13 cellular contexts compared by ENCODE assay signal in genomic region chr19:47331931-47332547, GRCh38. TPM values are rescaled to one million over a fixed set of nuclear protein-coding genes. Genes with fewer than 3 reads are reported as not detected.
DNase-seq lines count a peak whose midpoint lies in the region; ATAC-seq, FAIRE-seq and TF ChIP-seq lines count a peak whose summit lies in the region.
"Had no signal": no experiment of that assay in that cellular context is flagged by ENCODE, and none has a peak within 500 bp of the region (broad histone marks: within the 10 kb centered on the region; RNA-seq: fewer than 3 reads in every experiment).

Gene C5AR2, plus strand, starts transcription at chr19:47332175. Its CDS starts 8,625 bp downstream, at chr19:47340800.

- H3K4me3 Mint-ChIP-seq in GM23338, result no peak within 1 kb of the TSS; the same call in 2 of the 3 replicates
- H3K4me3 Mint-ChIP-seq: neural crest cell had no signal

- WGBS in K562 (ENCODE audit: insufficient coverage, low coverage, missing lambda C conversion rate), result 63% methylated on average over 18 of the region's 18 CpGs

- TF ChIP-seq EP300 in K562 (IDR thresholded peaks at IDR 0.05; ENCODE audit: low read length), result no peak

- no peaks in the 10 kb centered on the region for H4K20me1 ChIP-seq in GM23338 (replicated peaks; ENCODE audit: insufficient read depth)
- H4K20me1 ChIP-seq in K562 (replicated peaks; ENCODE audit: control insufficient read depth, insufficient read depth, low read length), result no peaks in the 10 kb centered on the region

- H3K27ac ChIP-seq in GM23338 (ENCODE audit: low read depth) (no peak within 1 kb of the TSS), K562 (ENCODE audit: extremely low read depth, low read depth, low read length) (no peak within 1 kb of the TSS; the same call in 2 of the 3 replicates), layer of hippocampus (ENCODE audit: low read depth, low read length) (peak within 1 kb of the TSS; percentile 27), skeletal muscle tissue (ENCODE audit: low read depth, low read length) (peak within 1 kb of the TSS; percentile 58), SJCRH30 (no peak within 1 kb of the TSS)
- H3K27ac ChIP-seq: WERI-Rb-1 had no signal

- no TSS peak for BruUV-seq in K562 (replicated peaks; lab: Mats Ljungman, UMichigan)

- no peak for FAIRE-seq in K562 (lab: Jason Lieb, UNC)

- in situ Hi-C loops in K562 (cut with MboI), result no loop called here
- in situ Hi-C loops in GM13977 (cut with MboI; ENCODE audit: low pct_unique_long_range_greater_than_20kb, low sequenced_read_pairs, unreplicated experiment), result no loop called here

- ATAC-seq in GM23338, result no peak
- no peak for ATAC-seq in K562

- H3K4me1 Mint-ChIP-seq in GM23338, result peaks cover 6% of the 10 kb centered on the region; the same call in 1 of the 3 replicates

- no peaks in the 10 kb centered on the region for H3K4me1 ChIP-seq in GM23338 (ENCODE audit: insufficient read depth)
- peaks cover 41 to 47% of the 10 kb centered on the region in 2 experiments for H3K4me1 ChIP-seq in K562 (replicated peaks in 1 of 2; ENCODE audit: control insufficient read depth in 2 of 2, insufficient read depth in 2 of 2, low read length in 2 of 2)
- peaks cover 0 to 2% (median 0%) of the 10 kb centered on the region in 3 donors for H3K4me1 ChIP-seq in skeletal muscle tissue (ENCODE audit: control insufficient read depth in 3 of 3, insufficient read depth in 3 of 3, low read length in 3 of 3)
- no peaks in the 10 kb centered on the region for H3K4me1 ChIP-seq in SJCRH30

- CTCF ChIA-PET in K562 (lab: Yijun Ruan, JAX; ENCODE audit: low intra/inter-chr PET ratio), result no interaction called here

- DNase-seq in GM23338 (ENCODE audit: low spot score), result no peak
- no peak for DNase-seq in K562 (ENCODE audit: extremely low read depth in 1 of 4, low spot score in 3 of 4)
- no peak for DNase-seq in SJCRH30
- no peak for DNase-seq in GM13977 (ENCODE audit: low spot score)
- no peak for DNase-seq in stimulated activated CD4-positive, alpha-beta T cell treated with anti-CD3 and anti-CD28 coated beads, Interleukin-15, amount 100 ng/mL, for 24 hours
- no peak for DNase-seq in kidney tubule cell (ENCODE audit: low spot score)
- DNase-seq: activated T-cell treated with anti-CD3 and anti-CD28 coated beads for 4 hours; SHP77; stimulated activated naive CD4-positive, alpha-beta T cell; WERI-Rb-1 had no signal

- H3K36me3 ChIP-seq in GM23338 (ENCODE audit: insufficient read depth), result no peaks in the 10 kb centered on the region
- H3K36me3 ChIP-seq in K562 (ENCODE audit: control insufficient read depth, insufficient read depth, low read length), result no peaks in the 10 kb centered on the region
- H3K36me3 ChIP-seq in skeletal muscle tissue (ENCODE audit: control insufficient read depth in 3 of 3, insufficient read depth in 3 of 3, low read length in 3 of 3), result no peaks in the 10 kb centered on the region
- H3K36me3 ChIP-seq in SJCRH30, result no peaks in the 10 kb centered on the region
- H3K36me3 ChIP-seq: WERI-Rb-1 had no signal

- H3K9me3 ChIP-seq in K562 (replicated peaks; ENCODE audit: control insufficient read depth, insufficient read depth, low read depth, low read length) (no peaks in the 10 kb centered on the region), skeletal muscle tissue (ENCODE audit: control insufficient read depth in 3 of 3, low read length in 3 of 3) (no peaks in the 10 kb centered on the region), SJCRH30 (replicated peaks) (no peaks in the 10 kb centered on the region)

- no peaks in the 10 kb centered on the region for H3K79me2 ChIP-seq in GM23338 (replicated peaks; ENCODE audit: insufficient read depth)
- no peaks in the 10 kb centered on the region for H3K79me2 ChIP-seq in K562 (ENCODE audit: control insufficient read depth, insufficient read depth, low read length)

- no peak for TF ChIP-seq POLR2A in K562 (conservative IDR thresholded peaks at IDR 0.05)

- H3K4me3 ChIP-seq in GM23338, result no peak within 1 kb of the TSS
- no peak within 1 kb of the TSS for H3K4me3 ChIP-seq in K562
- H3K4me3 ChIP-seq in skeletal muscle tissue (ENCODE audit: low read length in 3 of 3), result peak within 1 kb of the TSS in 1 of 3 donors; percentile 7
- H3K4me3 ChIP-seq in SJCRH30, result no peak within 1 kb of the TSS

- H3F3A ChIP-seq in GM23338 (replicated peaks; ENCODE audit: low read depth), result 0 out of 2 replicates have a peak, but pooled peaks cover 3% of the 10 kb centered on the region

- H3K9me1 ChIP-seq in K562 (ENCODE audit: control insufficient read depth, insufficient read depth, low read length), result no peaks in the 10 kb centered on the region

- H3K9ac ChIP-seq in K562 (ENCODE audit: insufficient read depth in 1 of 2, low read depth in 2 of 2, low read length in 2 of 2), result peak within 1 kb of the TSS in 1 of 2 experiments; percentile 70; a peak in 2 of 4 replicates
- peak within 1 kb of the TSS in 1 of 3 donors; percentile 16 for H3K9ac ChIP-seq in skeletal muscle tissue (ENCODE audit: low read depth in 1 of 3, low read length in 3 of 3)

- no peak within 1 kb of the TSS for H3K27ac Mint-ChIP-seq in GM23338

- H3K27me3 ChIP-seq in GM23338 (ENCODE audit: insufficient read depth) (no peaks in the 10 kb centered on the region), K562 (ENCODE audit: control insufficient read depth in 2 of 2, insufficient read depth in 2 of 2, low read length in 2 of 2) (no peaks in the 10 kb centered on the region), layer of hippocampus (ENCODE audit: control insufficient read depth, insufficient read depth, low read length) (no peaks in the 10 kb centered on the region), skeletal muscle tissue (ENCODE audit: control insufficient read depth in 3 of 3, insufficient read depth in 3 of 3, low read length in 3 of 3) (peaks cover 4 to 12% (median 5%) of the 10 kb centered on the region in 3 donors), SJCRH30 (peaks cover 4% of the 10 kb centered on the region; the same call in 1 of the 2 replicates)

- no peak for TF ChIP-seq RAD21 in K562 (CRISPR knock-in tag; conservative IDR thresholded peaks at IDR 0.05 in 1 of 2, IDR thresholded peaks at IDR 0.05 in 1 of 2)

- no peaks in the 10 kb centered on the region for H3K36me3 Mint-ChIP-seq in GM23338 (ENCODE audit: low read depth)

- no peak for TF ChIP-seq CTCF in GM23338 (conservative IDR thresholded peaks at IDR 0.05; ENCODE audit: low read depth in 2 of 2)
- no peak for TF ChIP-seq CTCF in K562 (IDR thresholded peaks at IDR 0.05 in 2 of 3, conservative IDR thresholded peaks at IDR 0.05 in 1 of 3; ENCODE audit: insufficient read depth in 2 of 3, low read depth in 1 of 3, low read length in 3 of 3)
- no peak for TF ChIP-seq CTCF in GM13977 (IDR thresholded peaks at IDR 0.05; ENCODE audit: extremely low read depth, insufficient read depth, missing control alignments)

- intact Hi-C loops in K562 (cut with micrococcal nuclease), result no loop called here

- POLR2A ChIA-PET in K562 (lab: Yijun Ruan, JAX), result interaction anchor here (0.6 kb wide), 1 partner anchor 17 kb away, joined by 3 read pairs; no protein-coding TSS in a partner anchor

- peaks cover 9% of the 10 kb centered on the region for H3K27me3 Mint-ChIP-seq in GM23338 (ENCODE audit: insufficient read depth, low read depth, poor library complexity)

- H3K4me2 ChIP-seq in GM23338, result no peak within 1 kb of the TSS
- no peak within 1 kb of the TSS for H3K4me2 ChIP-seq in K562 (ENCODE audit: insufficient read depth, low read length)

- no peaks in the 10 kb centered on the region for H3K9me2 ChIP-seq in GM23338 (ENCODE audit: insufficient read depth)

- H3K9me3 Mint-ChIP-seq in GM23338, result no peaks in the 10 kb centered on the region
- H3K9me3 Mint-ChIP-seq: neural crest cell had no signal

- H2AFZ ChIP-seq in GM23338, result peak within 1 kb of the TSS; percentile 38; the same call in 1 of the 2 replicates
- peak within 1 kb of the TSS; percentile 11; the same call in 1 of the 2 replicates for H2AFZ ChIP-seq in K562 (ENCODE audit: low read depth, low read length)

TF ChIP-seq in K562, 482 proteins besides CTCF, POLR2A, EP300 and RAD21:
- TF ChIP-seq NR2C1 (IDR thresholded peaks at IDR 0.05) (no peak), NR2C1 (tag; IDR thresholded peaks at IDR 0.05) (no peak)

RNA-seq across cellular contexts. Expression of gene C5AR2, which starts in this region (rescaled TPM):
- 0.28 TPM in 1 of 2 replicates, not detected in the other for total RNA-seq in GM23338 (2014; rRNA removed; shearing (Covaris generic))
- polyA plus RNA-seq in GM23338 (2016; fragmentation: Nextera tagmentation; extraction: Ambion mirVana) (not detected in 2 replicates), K562 (2011; rRNA removed) (0.15 and 0.21 TPM in 2 replicates), K562 (2014; fragmentation: Illumina TruSeq; extraction: Trizol) (0.10 and 0.28 TPM in 2 replicates), K562 (2014; fragmentation: Nextera tagmentation; extraction: Ambion mirVana) (under 1 TPM; 0.01 to 0.13 TPM), K562 (2014; rRNA removed) (0.24 and 0.43 TPM in 2 replicates)
- total RNA-seq in K562 (2011; cell fraction: chromatin; rRNA removed; ENCODE audit: low replicate concordance), result 0.77 and 1.6 TPM in 2 replicates
- 1.2 and 1.4 TPM in 2 replicates for total RNA-seq in K562 (2011; cell fraction: nucleolus; rRNA removed)
- total RNA-seq in K562 (2011; cell fraction: nucleoplasm; rRNA removed), result 0.66 and 0.92 TPM in 2 replicates
- total RNA-seq in K562 (2014; rRNA removed) (0.78 and 1.1 TPM in 2 replicates), K562 (2014; rRNA removed; fragmentation: Illumina TruSeq; extraction: Trizol) (0.07 and 0.13 TPM in 2 replicates), K562 (2015; rRNA removed; fragmentation: Illumina TruSeq; extraction: Trizol) (0.04 and 0.15 TPM in 2 replicates), K562 (2021) (0.51 and 0.63 TPM in 2 replicates), skeletal muscle tissue (0.52 TPM)
- polyA plus RNA-seq in K562 (2011; cell fraction: cytosol; rRNA removed), result 0.12 and 0.69 TPM in 2 replicates
- 0.74 and 1.5 TPM in 2 replicates for polyA plus RNA-seq in K562 (2011; cell fraction: nucleus; rRNA removed)
- 0.22 TPM in 2 replicates for polyA plus RNA-seq in K562 (2012)
- 0.06 and 0.53 TPM in 2 replicates for polyA minus RNA-seq in K562 (2011; rRNA and poly(A)+ RNA removed)
- polyA minus RNA-seq in K562 (2011; cell fraction: cytosol; rRNA and poly(A)+ RNA removed), result 0.19 TPM in 1 of 2 replicates, not detected in the other
- 0.33 and 0.40 TPM in 2 replicates for polyA minus RNA-seq in K562 (2011; cell fraction: nucleus; rRNA and poly(A)+ RNA removed)
- not detected in 2 replicates for total RNA-seq in SJCRH30 (2014; rRNA removed; shearing (Covaris generic))
- total RNA-seq: neural crest cell had no signal

Comparison
In these comparisons a context has a peak if more than half of its experiments do, and no peak if none do; other contexts are left out.
1. H3K27ac ChIP-seq: peak in layer of hippocampus (single experiment) and skeletal muscle tissue (single experiment); none in GM23338 (single experiment), K562 (single experiment) and SJCRH30 (single experiment).